Comparison of ENCODE assay signal across 22 cellular contexts in genomic region chr20:62139636-62140035, GRCh38. TPM values are rescaled to one million over a fixed set of nuclear protein-coding genes. Genes with fewer than 3 reads are reported as not detected.
A peak's percentile ranks its signal among the peaks of the same experiment; 100 is the strongest.
DNase-seq lines count a peak whose midpoint lies in the region; ATAC-seq and TF ChIP-seq lines count a peak whose summit lies in the region.
"Had no signal": no experiment of that assay in that cellular context is flagged by ENCODE, and none has a peak within 500 bp of the region (broad histone marks: within the 10 kb centered on the region; RNA-seq: fewer than 3 reads in every experiment).

No MANE protein-coding gene starts in this region.

- H3K4me3 Mint-ChIP-seq in activated CD4-positive, alpha-beta T cell treated with anti-CD3 and anti-CD28 coated beads for 36 hours = no peak overlapping the region
- H3K4me3 Mint-ChIP-seq in activated T-helper 1 cell treated with anti-CD3 and anti-CD28 coated beads, Interleukin-12 subunit alpha, Interleukin-12 subunit beta, Interleukin-2, Interleukin-4 antibody, amounts not matched to agents 30 ng/mL and 10 ng/mL and 1 ng/mL, durations not matched to agents 14 hours and 24 hours and 36 hours = peak overlapping the region; percentile 5
- peak overlapping the region in 1 of 10 donors; percentile 68 for H3K4me3 Mint-ChIP-seq in naive thymus-derived CD4-positive, alpha-beta T cell
- no peak overlapping the region for H3K4me3 Mint-ChIP-seq in endodermal cell

- peaks cover 35% of the 10 kb centered on the region for H3K4me1 Mint-ChIP-seq in activated CD4-positive, alpha-beta T cell treated with anti-CD3 and anti-CD28 coated beads for 36 hours
- H3K4me1 Mint-ChIP-seq in activated T-helper 1 cell treated with anti-CD3 and anti-CD28 coated beads, Interleukin-12 subunit alpha, Interleukin-12 subunit beta, Interleukin-2, Interleukin-4 antibody, amounts not matched to agents 30 ng/mL and 10 ng/mL and 1 ng/mL, durations not matched to agents 14 hours and 24 hours and 36 hours (ENCODE audit: low read depth) = peaks cover 41% of the 10 kb centered on the region
- peaks cover 25 to 56% (median 45%) of the 10 kb centered on the region in 7 donors for H3K4me1 Mint-ChIP-seq in naive thymus-derived CD4-positive, alpha-beta T cell
- H3K4me1 Mint-ChIP-seq in endodermal cell = peaks cover 21% of the 10 kb centered on the region

- no peaks in the 10 kb centered on the region for H3K9me3 Mint-ChIP-seq in activated CD4-positive, alpha-beta T cell treated with anti-CD3 and anti-CD28 coated beads for 36 hours (ENCODE audit: low read depth)
- H3K9me3 Mint-ChIP-seq in activated T-helper 1 cell treated with anti-CD3 and anti-CD28 coated beads, Interleukin-12 subunit alpha, Interleukin-12 subunit beta, Interleukin-2, Interleukin-4 antibody, amounts not matched to agents 30 ng/mL and 10 ng/mL and 1 ng/mL, durations not matched to agents 14 hours and 24 hours and 36 hours = no peaks in the 10 kb centered on the region
- no peaks in the 10 kb centered on the region for H3K9me3 Mint-ChIP-seq in naive thymus-derived CD4-positive, alpha-beta T cell
- H3K9me3 Mint-ChIP-seq in endodermal cell = no peaks in the 10 kb centered on the region

- no peak overlapping the region for H2AFZ ChIP-seq in GM23248

- WGBS in GM23248 (ENCODE audit: low coverage in 1 of 2, low lambda C conversion rate in 2 of 2, missing lambda C conversion rate in 2 of 2), 2 experiments = 66 to 72% methylated on average over 12 to 13 of the region's 13 CpGs
- 97% methylated on average over 8 to 13 of the region's 13 CpGs for WGBS in endodermal cell (ENCODE audit: insufficient coverage in 1 of 2, insufficient read length in 1 of 2), 2 experiments

- H3F3A ChIP-seq in GM23248 (ENCODE audit: insufficient read depth) = peaks cover 62% of the 10 kb centered on the region

- H3K27ac ChIP-seq in GM23248 (no peak overlapping the region), endodermal cell (ENCODE audit: low read depth, low read length) (no peak overlapping the region)
- peak overlapping the region; percentile 75 for H3K27ac ChIP-seq in naive thymus-derived CD4-positive, alpha-beta T cell (ENCODE audit: low read depth, low read length)
- H3K27ac ChIP-seq: 22Rv1, brain microvascular endothelial cell, SJCRH30 had no signal

- H3K4me3 ChIP-seq in GM23248 (no peak overlapping the region), endodermal cell (ENCODE audit: low read length) (no peak overlapping the region)
- no peak overlapping the region for H3K4me3 ChIP-seq in naive thymus-derived CD4-positive, alpha-beta T cell (ENCODE audit: low read length)
- H3K4me3 ChIP-seq: SJCRH30, spleen, tibial artery had no signal

- H3K4me2 ChIP-seq in GM23248 (ENCODE audit: unreplicated experiment) = no peak overlapping the region

- CTCF ChIA-PET in activated CD4-positive, alpha-beta T cell treated with anti-CD3 and anti-CD28 coated beads for 36 hours (lab: Charles Lee) = interaction anchor here (1.0 kb wide), 1 partner anchor 73 kb away, joined by 3 read pairs; no protein-coding TSS in a partner anchor
- CTCF ChIA-PET in naive thymus-derived CD4-positive, alpha-beta T cell (lab: Charles Lee) = no interaction called here

- H3K27me3 Mint-ChIP-seq in activated CD4-positive, alpha-beta T cell treated with anti-CD3 and anti-CD28 coated beads for 36 hours = no peaks in the 10 kb centered on the region
- H3K27me3 Mint-ChIP-seq in activated T-helper 1 cell treated with anti-CD3 and anti-CD28 coated beads, Interleukin-12 subunit alpha, Interleukin-12 subunit beta, Interleukin-2, Interleukin-4 antibody, amounts not matched to agents 30 ng/mL and 10 ng/mL and 1 ng/mL, durations not matched to agents 14 hours and 24 hours and 36 hours (ENCODE audit: insufficient read depth) = no peaks in the 10 kb centered on the region
- H3K27me3 Mint-ChIP-seq in naive thymus-derived CD4-positive, alpha-beta T cell = no peaks in the 10 kb centered on the region
- H3K27me3 Mint-ChIP-seq in endodermal cell (ENCODE audit: insufficient read depth) = no peaks in the 10 kb centered on the region

- peaks cover 80% of the 10 kb centered on the region for H3K79me2 ChIP-seq in GM23248 (ENCODE audit: insufficient read depth)

- in situ Hi-C loops in GM23248 (cut with MboI) = loop anchor here (10.0 kb wide), 1 partner anchor 115 kb away; no protein-coding TSS in a partner anchor

- H3K9ac ChIP-seq in GM23248 = 0 out of 2 replicates have a peak overlapping the region, but pooled peaks have one; percentile 94
- no peak overlapping the region for H3K9ac ChIP-seq in endodermal cell (ENCODE audit: extremely low read depth, low read length, poor library complexity, severe bottlenecking)

- POLR2A ChIA-PET in activated CD4-positive, alpha-beta T cell treated with anti-CD3 and anti-CD28 coated beads for 36 hours (lab: Charles Lee) = no interaction called here
- POLR2A ChIA-PET in naive thymus-derived CD4-positive, alpha-beta T cell (lab: Charles Lee) = interaction anchor here (0.6 to 2.2 kb wide), 2 partner anchors 18 to 502 kb away, joined by 3 to 5 read pairs; no protein-coding TSS in a partner anchor

- peak overlapping the region; percentile 63 for H3K27ac Mint-ChIP-seq in activated CD4-positive, alpha-beta T cell treated with anti-CD3 and anti-CD28 coated beads for 36 hours
- no peak overlapping the region for H3K27ac Mint-ChIP-seq in activated T-helper 1 cell treated with anti-CD3 and anti-CD28 coated beads, Interleukin-12 subunit alpha, Interleukin-12 subunit beta, Interleukin-2, Interleukin-4 antibody, amounts not matched to agents 30 ng/mL and 10 ng/mL and 1 ng/mL, durations not matched to agents 14 hours and 24 hours and 36 hours
- H3K27ac Mint-ChIP-seq in naive thymus-derived CD4-positive, alpha-beta T cell = peak overlapping the region in 5 of 9 donors; percentile 33 to 96 (median 80)
- H3K27ac Mint-ChIP-seq in endodermal cell = no peak overlapping the region

- intact Hi-C loops in activated CD4-positive, alpha-beta T cell treated with anti-CD3 and anti-CD28 coated beads for 36 hours (cut with DNase I, micrococcal nuclease) = loop anchor here (5.0 kb wide), 3 partner anchors 112 to 788 kb away; partner anchors contain the start of gene DIDO1 (in 1 of the 2)
- intact Hi-C loops in activated T-helper 1 cell treated with anti-CD3 and anti-CD28 coated beads, Interleukin-12 subunit alpha, Interleukin-12 subunit beta, Interleukin-2, Interleukin-4 antibody, amounts not matched to agents 30 ng/mL and 10 ng/mL and 1 ng/mL, durations not matched to agents 14 hours and 24 hours and 36 hours (cut with micrococcal nuclease) = loop anchor here (5.0 kb wide), 3 partner anchors 98 to 248 kb away; partner anchors contain the start of genes OSBPL2 and RPS21
- intact Hi-C loops in naive thymus-derived CD4-positive, alpha-beta T cell (cut with micrococcal nuclease) = loop anchor here in 1 of 2 donors (5.0 kb wide), 2 partner anchors 112 to 248 kb away; partner anchors contain the start of gene RPS21

- H3K4me1 ChIP-seq in GM23248 (ENCODE audit: insufficient read depth) (peaks cover 15% of the 10 kb centered on the region; the same call in 1 of the 2 replicates), endodermal cell (ENCODE audit: control insufficient read depth, insufficient read depth, low read length) (peaks cover 8% of the 10 kb centered on the region)
- peaks cover 21 to 25% of the 10 kb centered on the region in 2 donors for H3K4me1 ChIP-seq in naive thymus-derived CD4-positive, alpha-beta T cell (ENCODE audit: control insufficient read depth in 2 of 2, insufficient read depth in 2 of 2, low read length in 2 of 2)

- H3K9me3 ChIP-seq in GM23248 (ENCODE audit: low read depth) (no peaks in the 10 kb centered on the region), endodermal cell (ENCODE audit: control insufficient read depth, low read length) (no peaks in the 10 kb centered on the region)
- H3K9me3 ChIP-seq in naive thymus-derived CD4-positive, alpha-beta T cell (ENCODE audit: control insufficient read depth in 2 of 3, low read length in 3 of 3) = no peaks in the 10 kb centered on the region
- H3K9me3 ChIP-seq: SJCRH30, spleen, tibial artery had no signal

- no peak for DNase-seq in activated CD4-positive, alpha-beta T cell treated with anti-CD3 and anti-CD28 coated beads for 36 hours
- no peak for DNase-seq in activated CD4-positive, alpha-beta T cell treated with anti-CD3 and anti-CD28 coated beads, Interleukin-2, amount 50 U/mL, for 48 hours
- no peak for DNase-seq in GM23248
- DNase-seq in activated T-helper 1 cell treated with anti-CD3 and anti-CD28 coated beads, Interleukin-12 subunit alpha, Interleukin-12 subunit beta, Interleukin-2, Interleukin-4 antibody, amounts not matched to agents 30 ng/mL and 10 ng/mL and 1 ng/mL, durations not matched to agents 14 hours and 24 hours and 36 hours (ENCODE audit: low spot score) = no peak
- DNase-seq in naive thymus-derived CD4-positive, alpha-beta T cell = no peak
- DNase-seq in H4 (ENCODE audit: low spot score) = no peak
- no peak for DNase-seq in endodermal cell
- DNase-seq in NCI-H2029 treated with DMSO at 0.1 percent for 48 hours (lab: John Stamatoyannopoulos, UW) = no peak
- DNase-seq: activated T-cell treated with anti-CD3 and anti-CD28 coated beads, Interleukin-2, amount 50 U/mL, for 1 hour; brain microvascular endothelial cell; mammary epithelial cell; NCI-H1092; NCI-H1930; NCI-H226; nucleus accumbens; PC-3; SJCRH30; spleen; stimulated activated CD4-positive, alpha-beta T cell treated with anti-CD3 and anti-CD28 coated beads, Interleukin-4, amount 100 ng/mL, for 24 hours; stimulated activated naive CD4-positive, alpha-beta T cell treated with Interleukin-2 at 50 U/mL for 16 hours; tibial artery had no signal

- TF ChIP-seq CTCF in endodermal cell (conservative IDR thresholded peaks at IDR 0.05) = no peak

- H3K36me3 Mint-ChIP-seq in activated CD4-positive, alpha-beta T cell treated with anti-CD3 and anti-CD28 coated beads for 36 hours (ENCODE audit: low read depth) = peaks cover 59% of the 10 kb centered on the region
- H3K36me3 Mint-ChIP-seq in activated T-helper 1 cell treated with anti-CD3 and anti-CD28 coated beads, Interleukin-12 subunit alpha, Interleukin-12 subunit beta, Interleukin-2, Interleukin-4 antibody, amounts not matched to agents 30 ng/mL and 10 ng/mL and 1 ng/mL, durations not matched to agents 14 hours and 24 hours and 36 hours (ENCODE audit: low read depth) = peaks cover 52% of the 10 kb centered on the region
- peaks cover 8 to 39% (median 25%) of the 10 kb centered on the region in 5 donors for H3K36me3 Mint-ChIP-seq in naive thymus-derived CD4-positive, alpha-beta T cell
- peaks cover 61% of the 10 kb centered on the region for H3K36me3 Mint-ChIP-seq in endodermal cell (ENCODE audit: low read depth)

- no peaks in the 10 kb centered on the region for H3K9me2 ChIP-seq in GM23248 (ENCODE audit: insufficient read depth)

- H3K27me3 ChIP-seq in GM23248 (replicated peaks; ENCODE audit: insufficient read depth) = no peaks in the 10 kb centered on the region
- H3K27me3 ChIP-seq in naive thymus-derived CD4-positive, alpha-beta T cell (ENCODE audit: control insufficient read depth in 2 of 2, insufficient read depth in 2 of 2, low read length in 2 of 2) = no peaks in the 10 kb centered on the region
- H3K27me3 ChIP-seq in endodermal cell (ENCODE audit: control insufficient read depth, insufficient read depth, low read length, poor library complexity, severe bottlenecking) = no peaks in the 10 kb centered on the region
- H3K27me3 ChIP-seq: brain microvascular endothelial cell, SJCRH30, spleen, tibial artery had no signal

- H3K36me3 ChIP-seq in GM23248 (ENCODE audit: low read depth) (peaks cover 57% of the 10 kb centered on the region), endodermal cell (ENCODE audit: control insufficient read depth, insufficient read depth, low read length) (peaks cover 69% of the 10 kb centered on the region)
- peaks cover 40 to 59% (median 48%) of the 10 kb centered on the region in 3 experiments for H3K36me3 ChIP-seq in naive thymus-derived CD4-positive, alpha-beta T cell (ENCODE audit: control insufficient read depth in 2 of 3, insufficient read depth in 3 of 3, low read length in 3 of 3)

- peaks cover 15% of the 10 kb centered on the region for H4K20me1 ChIP-seq in GM23248 (ENCODE audit: insufficient read depth)

- ATAC-seq in activated CD4-positive, alpha-beta T cell treated with anti-CD3 and anti-CD28 coated beads for 36 hours = no peak
- no peak for ATAC-seq in naive thymus-derived CD4-positive, alpha-beta T cell
- ATAC-seq: PC-3 had no signal

RNA-seq across cellular contexts. Expression of gene PSMA7, which starts 3.6 kb away (rescaled TPM):
- 100 to 1,000 TPM; 208 to 296 TPM for total RNA-seq in activated CD4-positive, alpha-beta T cell treated with anti-CD3 and anti-CD28 coated beads for 36 hours
- 268 and 308 TPM in 2 replicates for total RNA-seq in GM23248 (2014; rRNA removed; shearing (Covaris generic))
- polyA plus RNA-seq in GM23248 (2016; fragmentation: Nextera tagmentation; extraction: Ambion mirVana) = 488 and 493 TPM in 2 replicates
- 444 and 450 TPM in 2 replicates for total RNA-seq in activated T-helper 1 cell treated with anti-CD3 and anti-CD28 coated beads, Interleukin-12 subunit alpha, Interleukin-12 subunit beta, Interleukin-2, Interleukin-4 antibody, amounts not matched to agents 30 ng/mL and 10 ng/mL and 1 ng/mL, durations not matched to agents 14 hours and 24 hours and 36 hours
- 100 to 1,000 TPM; 125 to 301 (median 165) TPM for total RNA-seq in naive thymus-derived CD4-positive, alpha-beta T cell
- 100 to 1,000 TPM; 377 to 406 TPM for polyA plus RNA-seq in naive thymus-derived CD4-positive, alpha-beta T cell
- total RNA-seq in H4 (2014; rRNA removed; shearing (Covaris generic)) = 694 and 771 TPM in 2 replicates
- total RNA-seq in endodermal cell = 100 to 1,000 TPM; 279 to 280 TPM
- 253 TPM for polyA plus RNA-seq in endodermal cell (2013, experiment 1 of 2)
- polyA plus RNA-seq in endodermal cell (2013, experiment 2 of 2) = 256 TPM

RNA-seq across cellular contexts. Expression of gene SS18L1, which starts 3.9 kb away (rescaled TPM):
- total RNA-seq in activated CD4-positive, alpha-beta T cell treated with anti-CD3 and anti-CD28 coated beads for 36 hours = 10 to 100 TPM; 14.3 to 16.6 TPM
- total RNA-seq in GM23248 (2014; rRNA removed; shearing (Covaris generic)) = 7.5 and 8.8 TPM in 2 replicates
- polyA plus RNA-seq in GM23248 (2016; fragmentation: Nextera tagmentation; extraction: Ambion mirVana) = 1.5 and 2.3 TPM in 2 replicates
- 24.3 and 29.4 TPM in 2 replicates for total RNA-seq in activated T-helper 1 cell treated with anti-CD3 and anti-CD28 coated beads, Interleukin-12 subunit alpha, Interleukin-12 subunit beta, Interleukin-2, Interleukin-4 antibody, amounts not matched to agents 30 ng/mL and 10 ng/mL and 1 ng/mL, durations not matched to agents 14 hours and 24 hours and 36 hours
- 10 to 100 TPM; 17.8 to 26.7 (median 22.6) TPM for total RNA-seq in naive thymus-derived CD4-positive, alpha-beta T cell
- polyA plus RNA-seq in naive thymus-derived CD4-positive, alpha-beta T cell = under 1 TPM; 0.47 to 0.54 TPM
- total RNA-seq in H4 (2014; rRNA removed; shearing (Covaris generic)) = 3.3 TPM in 2 replicates
- 10 to 100 TPM; 23.2 to 28.8 TPM for total RNA-seq in endodermal cell
- 26.8 TPM for polyA plus RNA-seq in endodermal cell (2013, experiment 1 of 2)
- polyA plus RNA-seq in endodermal cell (2013, experiment 2 of 2) = 25.7 TPM

RNA-seq across cellular contexts. Expression of gene LSM14B, which starts 17.4 kb away (rescaled TPM):
- 10 to 100 TPM; 38.7 TPM for total RNA-seq in activated CD4-positive, alpha-beta T cell treated with anti-CD3 and anti-CD28 coated beads for 36 hours
- 28.0 and 30.0 TPM in 2 replicates for total RNA-seq in GM23248 (2014; rRNA removed; shearing (Covaris generic))
- polyA plus RNA-seq in GM23248 (2016; fragmentation: Nextera tagmentation; extraction: Ambion mirVana) = 1.0 and 1.3 TPM in 2 replicates
- total RNA-seq in activated T-helper 1 cell treated with anti-CD3 and anti-CD28 coated beads, Interleukin-12 subunit alpha, Interleukin-12 subunit beta, Interleukin-2, Interleukin-4 antibody, amounts not matched to agents 30 ng/mL and 10 ng/mL and 1 ng/mL, durations not matched to agents 14 hours and 24 hours and 36 hours = 39.6 and 43.2 TPM in 2 replicates
- 10 to 100 TPM; 39.5 to 61.5 (median 41.9) TPM for total RNA-seq in naive thymus-derived CD4-positive, alpha-beta T cell
- 1 to 10 TPM; 1.4 to 1.9 TPM for polyA plus RNA-seq in naive thymus-derived CD4-positive, alpha-beta T cell
- total RNA-seq in H4 (2014; rRNA removed; shearing (Covaris generic)) = 29.3 and 36.7 TPM in 2 replicates
- 10 to 100 TPM; 89.1 to 91.1 TPM for total RNA-seq in endodermal cell
- polyA plus RNA-seq in endodermal cell (2013, experiment 1 of 2) = 74.6 TPM
- polyA plus RNA-seq in endodermal cell (2013, experiment 2 of 2) = 61.5 TPM

RNA-seq across cellular contexts. Expression of gene MTG2, which starts 43.2 kb away (rescaled TPM):
- total RNA-seq in activated CD4-positive, alpha-beta T cell treated with anti-CD3 and anti-CD28 coated beads for 36 hours = 10 to 100 TPM; 38.0 to 44.9 TPM
- total RNA-seq in GM23248 (2014; rRNA removed; shearing (Covaris generic)) = 20.2 and 30.5 TPM in 2 replicates
- 17.3 and 17.5 TPM in 2 replicates for polyA plus RNA-seq in GM23248 (2016; fragmentation: Nextera tagmentation; extraction: Ambion mirVana)
- 45.4 and 46.3 TPM in 2 replicates for total RNA-seq in activated T-helper 1 cell treated with anti-CD3 and anti-CD28 coated beads, Interleukin-12 subunit alpha, Interleukin-12 subunit beta, Interleukin-2, Interleukin-4 antibody, amounts not matched to agents 30 ng/mL and 10 ng/mL and 1 ng/mL, durations not matched to agents 14 hours and 24 hours and 36 hours
- 10 to 100 TPM; 20.4 to 51.5 (median 41.8) TPM for total RNA-seq in naive thymus-derived CD4-positive, alpha-beta T cell
- 10 to 100 TPM; 18.2 to 31.8 TPM for polyA plus RNA-seq in naive thymus-derived CD4-positive, alpha-beta T cell
- 13.3 and 18.0 TPM in 2 replicates for total RNA-seq in H4 (2014; rRNA removed; shearing (Covaris generic))
- total RNA-seq in endodermal cell = 10 to 100 TPM; 28.2 to 29.6 TPM
- 23.8 TPM for polyA plus RNA-seq in endodermal cell (2013, experiment 1 of 2)
- polyA plus RNA-seq in endodermal cell (2013, experiment 2 of 2) = 21.6 TPM

Comparison
In these comparisons a context has a peak if more than half of its experiments do, and no peak if none do; other contexts are left out.
1. H3K27ac Mint-ChIP-seq: peak in activated CD4-positive, alpha-beta T cell treated with anti-CD3 and anti-CD28 coated beads for 36 hours (single experiment) and naive thymus-derived CD4-positive, alpha-beta T cell (5 of 9); none in activated T-helper 1 cell treated with anti-CD3 and anti-CD28 coated beads, Interleukin-12 subunit alpha, Interleukin-12 subunit beta, Interleukin-2, Interleukin-4 antibody, amounts not matched to agents 30 ng/mL and 10 ng/mL and 1 ng/mL, durations not matched to agents 14 hours and 24 hours and 36 hours (single experiment) and endodermal cell (single experiment).